In genomic region chr4:86831262-86832090, GRCh38 we compare ENCODE assay signal across 11 cellular contexts. TPM values are rescaled to one million over a fixed set of nuclear protein-coding genes. Genes with fewer than 3 reads are reported as not detected.
DNase-seq lines count a peak whose midpoint lies in the region; ATAC-seq and TF ChIP-seq lines count a peak whose summit lies in the region.
"Had no signal": no experiment of that assay in that cellular context is flagged by ENCODE, and none has a peak within 500 bp of the region (broad histone marks: within the 10 kb centered on the region; RNA-seq: fewer than 3 reads in every experiment).

No MANE protein-coding gene starts in this region.

- no peaks in the 10 kb centered on the region for H3K9me3 ChIP-seq in SJSA1 (replicated peaks)
- H3K9me3 ChIP-seq in gastroesophageal sphincter: peaks cover 0 to 5% (median 0%) of the 10 kb centered on the region in 3 donors
- no peaks in the 10 kb centered on the region for H3K9me3 ChIP-seq in upper lobe of right lung
- H3K9me3 ChIP-seq in tibial nerve: peaks cover 0 to 6% (median 0%) of the 10 kb centered on the region in 4 donors
- H3K9me3 ChIP-seq: Peyer's patch had no signal

- TF ChIP-seq POLR2A in gastroesophageal sphincter (IDR thresholded peaks at IDR 0.05): no peak
- TF ChIP-seq POLR2A in tibial nerve (IDR thresholded peaks at IDR 0.05): no peak

- DNase-seq in NCI-H526 (lab: John Stamatoyannopoulos, UW) (peak; percentile 4 to 17), NCI-H526 treated with DMSO at 0.1 percent for 48 hours (lab: John Stamatoyannopoulos, UW) (no peak), SJSA1 (ENCODE audit: low read depth in 1 of 2, low spot score in 2 of 2) (peak; percentile 66 to 73), upper lobe of right lung (no peak), tibial nerve (ENCODE audit: low spot score in 2 of 2) (no peak), T-helper 9 cell (no peak)
- DNase-seq: AML-193, Peyer's patch had no signal

- H3K4me1 ChIP-seq in SJSA1 (replicated peaks) (peaks cover 16% of the 10 kb centered on the region), gastroesophageal sphincter (no peaks in the 10 kb centered on the region), upper lobe of right lung (peaks cover 8% of the 10 kb centered on the region), tibial nerve (peaks cover 0 to 9% (median 0%) of the 10 kb centered on the region in 4 donors)
- H3K4me1 ChIP-seq: Peyer's patch had no signal

- intact Hi-C loops in upper lobe of right lung (cut with DNase I): no loop called here

- WGBS in gastroesophageal sphincter (ENCODE audit: low coverage in 1 of 2), 2 donors: 78 to 96% methylated on average over 4 to 5 of the region's 5 CpGs
- WGBS in tibial nerve, 2 donors: 60 to 69% methylated on average over 5 of the region's 5 CpGs

- H3K4me3 ChIP-seq in SJSA1: no peak overlapping the region
- no peak overlapping the region for H3K4me3 ChIP-seq in gastroesophageal sphincter
- H3K4me3 ChIP-seq in upper lobe of right lung: no peak overlapping the region
- no peak overlapping the region for H3K4me3 ChIP-seq in tibial nerve
- H3K4me3 ChIP-seq: Peyer's patch had no signal

- H3K27me3 ChIP-seq in SJSA1 (replicated peaks) (no peaks in the 10 kb centered on the region), gastroesophageal sphincter (no peaks in the 10 kb centered on the region), upper lobe of right lung (no peaks in the 10 kb centered on the region), tibial nerve (no peaks in the 10 kb centered on the region)
- H3K27me3 ChIP-seq: Peyer's patch had no signal

- TF ChIP-seq CTCF in gastroesophageal sphincter (IDR thresholded peaks at IDR 0.05) (no peak), upper lobe of right lung (IDR thresholded peaks at IDR 0.05) (no peak), tibial nerve (IDR thresholded peaks at IDR 0.05) (no peak)

- H3K27ac ChIP-seq in SJSA1 (peak overlapping the region; percentile 65), gastroesophageal sphincter (no peak overlapping the region), upper lobe of right lung (no peak overlapping the region), tibial nerve (peak overlapping the region in 2 of 4 donors; percentile 69 to 73)
- H3K27ac ChIP-seq: Peyer's patch had no signal

- ATAC-seq in gastroesophageal sphincter (peak; percentile 36), upper lobe of right lung (peak; percentile 74)
- ATAC-seq in activated CD4-positive, CD25-positive, alpha-beta regulatory T cell treated with anti-CD3 and anti-CD28 coated beads, Interleukin-2, amount 50 U/mL, for 24 hours: no peak

- H3K36me3 ChIP-seq in SJSA1: no peaks in the 10 kb centered on the region
- peaks cover 0 to 5% of the 10 kb centered on the region in 2 donors for H3K36me3 ChIP-seq in gastroesophageal sphincter
- no peaks in the 10 kb centered on the region for H3K36me3 ChIP-seq in upper lobe of right lung
- H3K36me3 ChIP-seq in tibial nerve: peaks cover 0 to 36% (median 0%) of the 10 kb centered on the region in 3 donors
- H3K36me3 ChIP-seq: Peyer's patch had no signal

- TF ChIP-seq EP300 in gastroesophageal sphincter (IDR thresholded peaks at IDR 0.05) (no peak), tibial nerve (IDR thresholded peaks at IDR 0.05) (peak in 1 of 2 donors; percentile 37)

RNA-seq across cellular contexts. Expression of gene SLC10A6, which starts 17.7 kb away (rescaled TPM):
- total RNA-seq in SJSA1 (2014; rRNA removed; shearing (Covaris generic)): 0.08 TPM in 1 of 2 replicates, not detected in the other
- total RNA-seq in gastroesophageal sphincter: 1 to 10 TPM in 3 of 4 donors, under 1 TPM in 1; 0.35 to 3.3 (median 2.0) TPM
- 0.87 TPM for total RNA-seq in upper lobe of right lung
- total RNA-seq in tibial nerve: 10 to 100 TPM in 2 of 4 donors, 1 to 10 TPM in 2; 7.8 to 15.6 (median 9.4) TPM
- total RNA-seq: neural crest cell had no signal

Comparison
In these comparisons a context has a peak if more than half of its experiments do, and no peak if none do; other contexts are left out.
1. DNase-seq: peak in NCI-H526 (2 of 2) and SJSA1 (2 of 2); none in NCI-H526 treated with DMSO at 0.1 percent for 48 hours (single experiment), upper lobe of right lung (single experiment), tibial nerve (0 of 2) and T-helper 9 cell (single experiment).
2. ATAC-seq: peak in gastroesophageal sphincter (single experiment) and upper lobe of right lung (single experiment); none in activated CD4-positive, CD25-positive, alpha-beta regulatory T cell treated with anti-CD3 and anti-CD28 coated beads, Interleukin-2, amount 50 U/mL, for 24 hours (0 of 2).